ENCODE assay signal across 19 cellular contexts in genomic region chr17:43549496-43549895, GRCh38. TPM values are rescaled to one million over a fixed set of nuclear protein-coding genes. Genes with fewer than 3 reads are reported as not detected.
DNase-seq lines count a peak whose midpoint lies in the region; ATAC-seq, FAIRE-seq and TF ChIP-seq lines count a peak whose summit lies in the region.
"Had no signal": no experiment of that assay in that cellular context is flagged by ENCODE, and none has a peak within 500 bp of the region (broad histone marks: within the 10 kb centered on the region; RNA-seq: fewer than 3 reads in every experiment).

No MANE protein-coding gene starts in this region.

- H3K79me2 ChIP-seq in HepG2 (ENCODE audit: insufficient read depth, low read length) (peaks cover 11% of the 10 kb centered on the region), keratinocyte (ENCODE audit: control insufficient read depth, insufficient read depth, low read length) (peaks cover 2% of the 10 kb centered on the region)

- H3K36me3 ChIP-seq in HepG2 (replicated peaks in 1 of 2; ENCODE audit: control insufficient read depth in 1 of 2, insufficient read depth in 2 of 2, low read length in 2 of 2) (no peaks in the 10 kb centered on the region), right lobe of liver (no peaks in the 10 kb centered on the region), endodermal cell (ENCODE audit: control insufficient read depth, insufficient read depth, low read length) (no peaks in the 10 kb centered on the region), keratinocyte (ENCODE audit: control insufficient read depth in 2 of 2, extremely low read depth in 1 of 2, insufficient read depth in 2 of 2, low read length in 2 of 2) (no peaks in the 10 kb centered on the region), mucosa of descending colon (ENCODE audit: low read depth) (no peaks in the 10 kb centered on the region)
- H3K36me3 ChIP-seq: Peyer's patch had no signal

- in situ Hi-C loops in HepG2 (cut with HindIII; ENCODE audit: extremely low pct_ligation_motif_present, low pct_unique_long_range_greater_than_20kb): no loop called here

- H3K4me2 ChIP-seq in HepG2 (ENCODE audit: low read depth, low read length) (no peak overlapping the region), keratinocyte (ENCODE audit: control insufficient read depth, extremely low read depth, insufficient read depth, low read depth, low read length) (peak overlapping the region; percentile 84)

- WGBS in HepG2 (ENCODE audit: low lambda C conversion rate): 94% methylated on average over 5 of the region's 5 CpGs
- 67% methylated on average over 1 of the region's 5 CpGs for WGBS in right lobe of liver (ENCODE audit: insufficient coverage, low coverage, low lambda C conversion rate, missing lambda C conversion rate)
- WGBS in endodermal cell (ENCODE audit: insufficient coverage in 1 of 2, insufficient read length in 1 of 2), 2 experiments: 82 to 88% methylated on average over 3 to 5 of the region's 5 CpGs

- H4K20me1 ChIP-seq in HepG2 (ENCODE audit: insufficient read depth, low read length) (no peaks in the 10 kb centered on the region), keratinocyte (ENCODE audit: control insufficient read depth, extremely low read depth, insufficient read depth, low read length) (no peaks in the 10 kb centered on the region)

- ATAC-seq in HepG2: no peak
- ATAC-seq in right lobe of liver: no peak
- ATAC-seq in HG03520 (IDR thresholded peaks at IDR 0.05; ENCODE audit: unreplicated experiment): no peak
- ATAC-seq in mucosa of descending colon: no peak

- TF ChIP-seq EP300 in HepG2 (IDR thresholded peaks at IDR 0.05; ENCODE audit: low read depth in 2 of 2, low read length in 2 of 2): no peak
- TF ChIP-seq EP300 in HepG2 (CRISPR knock-in tag; IDR thresholded peaks at IDR 0.05; ENCODE audit: borderline replicate concordance): no peak

- intact Hi-C loops in HepG2 (cut with micrococcal nuclease; ENCODE audit: unreplicated experiment): no loop called here
- intact Hi-C loops in right lobe of liver (cut with DNase I): no loop called here
- intact Hi-C loops in mucosa of descending colon (cut with DNase I, micrococcal nuclease): no loop called here

- H3K36me3 Mint-ChIP-seq in endodermal cell (ENCODE audit: low read depth): no peaks in the 10 kb centered on the region

- H3K27ac ChIP-seq in HepG2 (ENCODE audit: extremely low read length, insufficient read depth, low read length) (no peak overlapping the region), right lobe of liver (no peak overlapping the region), endodermal cell (ENCODE audit: low read depth, low read length) (no peak overlapping the region), keratinocyte (ENCODE audit: control insufficient read depth, insufficient read depth, low read length) (peak overlapping the region; percentile 92)
- H3K27ac ChIP-seq: Peyer's patch had no signal

- FAIRE-seq in HepG2 (lab: Jason Lieb, UNC) (no peak), keratinocyte (lab: Jason Lieb, UNC) (no peak)
- FAIRE-seq: G401.6, GM12892 had no signal

- CTCF ChIA-PET in HepG2 (lab: Yijun Ruan, JAX; ENCODE audit: low intra/inter-chr PET ratio, low total read pairs): no interaction called here

- peaks cover 31% of the 10 kb centered on the region for H3K4me1 Mint-ChIP-seq in endodermal cell

- H2AFZ ChIP-seq in HepG2 (ENCODE audit: low read length) (no peak overlapping the region), keratinocyte (ENCODE audit: control insufficient read depth, low read length) (peak overlapping the region; percentile 86)

- no peak for DNase-seq in HepG2 (ENCODE audit: low spot score)
- no peak for DNase-seq in right lobe of liver
- peak; percentile 62 for DNase-seq in endodermal cell
- no peak for DNase-seq in keratinocyte (ENCODE audit: low read depth, low spot score)
- DNase-seq in GM19238 (ENCODE audit: insufficient read length, low spot score): no peak
- DNase-seq in T-helper 9 cell: no peak
- no peak for DNase-seq in mucosa of descending colon
- DNase-seq: AML-193, C1 segment of cervical spinal cord, KG1, NCI-H1105 treated with DMSO at 0.1 percent for 48 hours, NCI-H2029 treated with DMSO at 0.1 percent for 48 hours, NCI-H510A treated with DMSO at 0.1 percent for 48 hours, NCI-H82, Peyer's patch had no signal

- H3K27me3 Mint-ChIP-seq in endodermal cell (ENCODE audit: insufficient read depth): peaks cover 3% of the 10 kb centered on the region

- no peak overlapping the region for H3K4me3 ChIP-seq in HepG2 (replicated peaks in 1 of 3; ENCODE audit: insufficient read depth in 1 of 3, low read depth in 2 of 3, low read length in 3 of 3)
- H3K4me3 ChIP-seq in right lobe of liver: no peak overlapping the region
- no peak overlapping the region for H3K4me3 ChIP-seq in endodermal cell (ENCODE audit: low read length)
- H3K4me3 ChIP-seq in keratinocyte (ENCODE audit: control insufficient read depth in 2 of 3, extremely low read depth in 1 of 3, insufficient read depth in 2 of 3, low read depth in 1 of 3, low read length in 3 of 3): peak overlapping the region; percentile 6 to 60 (median 56)
- no peak overlapping the region for H3K4me3 ChIP-seq in mucosa of descending colon
- H3K4me3 ChIP-seq: Peyer's patch had no signal

- H3K4me3 Mint-ChIP-seq in endodermal cell: no peak overlapping the region

- H3K9ac ChIP-seq in HepG2 (ENCODE audit: insufficient read depth, low read depth, low read length) (no peak overlapping the region), endodermal cell (ENCODE audit: extremely low read depth, low read length, poor library complexity, severe bottlenecking) (no peak overlapping the region), keratinocyte (ENCODE audit: control insufficient read depth, extremely low read depth, insufficient read depth, low read length) (peak overlapping the region; percentile 86)

- H3K9me3 Mint-ChIP-seq in endodermal cell: no peaks in the 10 kb centered on the region

- dilution Hi-C loops in keratinocyte (cut with MboI; ENCODE audit: extremely low pct_ligation_motif_present, low sequenced_read_pairs): no loop called here

- no peak for TF ChIP-seq POLR2A in HepG2 (IDR thresholded peaks at IDR 0.05; ENCODE audit: insufficient read depth in 1 of 2, low read depth in 2 of 2, low read length in 2 of 2)
- TF ChIP-seq POLR2A in right lobe of liver (IDR thresholded peaks at IDR 0.05): no peak

- H3K27me3 ChIP-seq in HepG2 (ENCODE audit: control insufficient read depth in 1 of 2, insufficient read depth in 2 of 2, low read length in 2 of 2) (peaks cover 0 to 3% of the 10 kb centered on the region in 2 experiments; a peak in 1 of 5 replicates), right lobe of liver (no peaks in the 10 kb centered on the region), endodermal cell (ENCODE audit: control insufficient read depth, insufficient read depth, low read length, poor library complexity, severe bottlenecking) (peaks cover 13% of the 10 kb centered on the region), keratinocyte (ENCODE audit: control insufficient read depth, extremely low read depth, insufficient read depth, low read length) (no peaks in the 10 kb centered on the region)
- H3K27me3 ChIP-seq: Peyer's patch had no signal

- no peaks in the 10 kb centered on the region for H3K9me1 ChIP-seq in keratinocyte (ENCODE audit: control insufficient read depth, extremely low read depth, insufficient read depth, low read length)

- TF ChIP-seq CTCF in HepG2 (CRISPR knock-in tag; IDR thresholded peaks at IDR 0.05) (no peak), right lobe of liver (IDR thresholded peaks at IDR 0.05) (no peak), endodermal cell (conservative IDR thresholded peaks at IDR 0.05) (no peak), keratinocyte (optimal IDR thresholded peaks at IDR 0.05 in 1 of 3, IDR thresholded peaks at IDR 0.05 in 1 of 3, conservative IDR thresholded peaks at IDR 0.05 in 1 of 3; ENCODE audit: extremely low read depth in 1 of 3, insufficient read depth in 2 of 3, low read length in 3 of 3) (no peak), mucosa of descending colon (IDR thresholded peaks at IDR 0.05) (no peak)

- H3K4me1 ChIP-seq in HepG2 (ENCODE audit: insufficient read depth, low read length): peaks cover 77% of the 10 kb centered on the region
- H3K4me1 ChIP-seq in right lobe of liver: peaks cover 0 to 12% (median 4%) of the 10 kb centered on the region in 4 donors
- H3K4me1 ChIP-seq in endodermal cell (ENCODE audit: control insufficient read depth, insufficient read depth, low read length): peaks cover 10% of the 10 kb centered on the region
- peaks cover 34% of the 10 kb centered on the region for H3K4me1 ChIP-seq in keratinocyte (ENCODE audit: control insufficient read depth, extremely low read depth, insufficient read depth, low read length)
- peaks cover 33% of the 10 kb centered on the region for H3K4me1 ChIP-seq in mucosa of descending colon (ENCODE audit: low read depth)

- BruUV-seq in HepG2 (replicated peaks; lab: Mats Ljungman, UMichigan): no TSS peak

- H3K9me3 ChIP-seq in HepG2 (ENCODE audit: low read length): no peaks in the 10 kb centered on the region
- H3K9me3 ChIP-seq in right lobe of liver: no peaks in the 10 kb centered on the region
- H3K9me3 ChIP-seq in endodermal cell (ENCODE audit: control insufficient read depth, low read length): no peaks in the 10 kb centered on the region
- H3K9me3 ChIP-seq in keratinocyte (ENCODE audit: control insufficient read depth, low read depth, low read length): no peaks in the 10 kb centered on the region
- no peaks in the 10 kb centered on the region for H3K9me3 ChIP-seq in mucosa of descending colon
- H3K9me3 ChIP-seq: Peyer's patch had no signal

- H3K27ac Mint-ChIP-seq in endodermal cell: no peak overlapping the region

- POLR2A ChIA-PET in HepG2 (lab: Yijun Ruan, JAX): interaction anchor here (0.6 to 28.7 kb wide), 3 partner anchors 9 to 27 kb away, joined by 3 to 1546 read pairs (median 3); no protein-coding TSS in a partner anchor

- no peak for TF ChIP-seq RAD21 in HepG2 (CRISPR knock-in tag; IDR thresholded peaks at IDR 0.05)

RNA-seq across cellular contexts. Expression of gene ETV4, which starts 3.4 kb away (rescaled TPM):
- total RNA-seq in HepG2 (2016; rRNA removed; fragmentation: Illumina TruSeq; extraction: Trizol) (126 and 128 TPM in 2 replicates), right lobe of liver (1 to 10 TPM in 1 of 6 experiments, under 1 TPM in 4, not detected in 1; 0.42 to 1.4 (median 0.80) TPM), endodermal cell (10 to 100 TPM; 51.1 to 83.0 TPM), mucosa of descending colon (under 1 TPM; 0.67 to 0.72 (median 0.70) TPM)
- total RNA-seq in HepG2 (2016; cell fraction: cytosol; rRNA removed; fragmentation: Illumina TruSeq; extraction: Trizol; ENCODE audit: low read depth): 59.4 and 72.0 TPM in 2 replicates
- total RNA-seq in HepG2 (2016; cell fraction: insoluble cytoplasmic fraction; rRNA removed; fragmentation: Illumina TruSeq; extraction: Trizol): 106 and 130 TPM in 2 replicates
- 149 and 180 TPM in 2 replicates for total RNA-seq in HepG2 (2016; cell fraction: membrane; rRNA removed; fragmentation: Illumina TruSeq; extraction: Trizol)
- total RNA-seq in HepG2 (2016; cell fraction: nucleus; rRNA removed; fragmentation: Illumina TruSeq; extraction: Trizol): 70.8 and 88.4 TPM in 2 replicates
- polyA plus RNA-seq in HepG2 (2011; rRNA removed) (330 and 361 TPM in 2 replicates), keratinocyte (20.9 to 49.7 TPM (median 33.6 TPM) in 3 replicates)
- polyA plus RNA-seq in HepG2 (2011; cell fraction: cytosol; rRNA removed): 170 and 232 TPM in 2 replicates
- 463 and 506 TPM in 2 replicates for polyA plus RNA-seq in HepG2 (2011; cell fraction: nucleus; rRNA removed)
- polyA plus RNA-seq in HepG2 (2012): 277 and 289 TPM in 2 replicates
- 120 and 136 TPM in 2 replicates for polyA plus RNA-seq in HepG2 (2016; cell fraction: cytosol; fragmentation: Illumina TruSeq; extraction: Trizol; ENCODE audit: low read depth)
- 164 and 205 TPM in 2 replicates for polyA plus RNA-seq in HepG2 (2016; cell fraction: insoluble cytoplasmic fraction; fragmentation: Illumina TruSeq; extraction: Trizol; ENCODE audit: low read depth)
- 212 and 220 TPM in 2 replicates for polyA plus RNA-seq in HepG2 (2016; cell fraction: membrane; fragmentation: Illumina TruSeq; extraction: Trizol; ENCODE audit: low read depth)
- polyA plus RNA-seq in HepG2 (2016; cell fraction: nucleus; fragmentation: Illumina TruSeq; extraction: Trizol; ENCODE audit: insufficient read depth, low read depth): 278 and 294 TPM in 2 replicates
- polyA minus RNA-seq in HepG2 (2011; rRNA and poly(A)+ RNA removed; ENCODE audit: low replicate concordance): 3.5 and 231 TPM in 2 replicates
- 120 and 134 TPM in 2 replicates for polyA minus RNA-seq in HepG2 (2011; cell fraction: cytosol; rRNA and poly(A)+ RNA removed)
- 97.1 and 102 TPM in 2 replicates for polyA minus RNA-seq in HepG2 (2011; cell fraction: nucleus; rRNA and poly(A)+ RNA removed)
- polyA plus RNA-seq in endodermal cell (2013, experiment 1 of 2): 28.1 TPM
- 38.7 TPM for polyA plus RNA-seq in endodermal cell (2013, experiment 2 of 2)
- 12.1 TPM for polyA plus RNA-seq in keratinocyte (2011; ENCODE audit: low read depth)
- polyA plus RNA-seq in keratinocyte (2011; cell fraction: cytosol; rRNA removed): 20.1 and 31.5 TPM in 2 replicates
- 31.1 and 41.0 TPM in 2 replicates for polyA plus RNA-seq in keratinocyte (2011; cell fraction: nucleus; rRNA removed)
- polyA plus RNA-seq in keratinocyte (2012; ENCODE audit: low replicate concordance): 25.3 and 57.1 TPM in 2 replicates
- polyA minus RNA-seq in keratinocyte: 23.2 to 57.2 TPM (median 36.7 TPM) in 3 replicates
- polyA minus RNA-seq in keratinocyte (2011; cell fraction: cytosol; rRNA and poly(A)+ RNA removed): 34.0 TPM
- polyA minus RNA-seq in keratinocyte (2011; cell fraction: nucleus; rRNA and poly(A)+ RNA removed): 13.2 TPM in 2 replicates
- total RNA-seq: OCI-LY7 had no signal

Comparison
In these comparisons a context has a peak if more than half of its experiments do, and no peak if none do; other contexts are left out.
1. RNA of gene ETV4, which starts 3.4 kb away (total RNA-seq): 59.4 to 180 TPM in HepG2 and 51.1 to 83.0 TPM in endodermal cell; 0.42 to 1.4 TPM in right lobe of liver and 0.67 to 0.72 TPM in mucosa of descending colon; every median in the first group is over 10 times any median in the second.
2. H3K4me3 ChIP-seq: peak in keratinocyte (3 of 3); none in HepG2 (0 of 3), right lobe of liver (0 of 3), endodermal cell (single experiment) and mucosa of descending colon (single experiment).